Comparison of ENCODE assay signal across 9 cellular contexts in genomic region chr12:116880817-116881324, GRCh38. TPM values are rescaled to one million over a fixed set of nuclear protein-coding genes. Genes with fewer than 3 reads are reported as not detected.
A peak's percentile ranks its signal among the peaks of the same experiment; 100 is the strongest.
DNase-seq lines count a peak whose midpoint lies in the region; ATAC-seq, FAIRE-seq and TF ChIP-seq lines count a peak whose summit lies in the region.
"Had no signal": no experiment of that assay in that cellular context is flagged by ENCODE, and none has a peak within 500 bp of the region (broad histone marks: within the 10 kb centered on the region; RNA-seq: fewer than 3 reads in every experiment).

No MANE protein-coding gene starts in this region.

- H3K27ac Mint-ChIP-seq in astrocyte (ENCODE audit: unreplicated experiment): no peak overlapping the region
- H3K27ac Mint-ChIP-seq in stimulated activated effector memory CD8-positive, alpha-beta T cell treated with anti-CD3 and anti-CD28 coated beads, Interleukin-12 subunit alpha, Interleukin-12 subunit beta, amount 100 ng/mL, for 72 hours: no peak overlapping the region

- TF ChIP-seq CTCF in OCI-LY7 (conservative IDR thresholded peaks at IDR 0.05; ENCODE audit: low read length) (peak; percentile 49; the same call in 1 of the 2 replicates), astrocyte (IDR thresholded peaks at IDR 0.05; ENCODE audit: insufficient read depth, low read depth, low read length) (no peak)

- CTCF ChIA-PET in OCI-LY7 (lab: Charles Lee; ENCODE audit: unreplicated experiment): interaction anchor here (1.0 to 2.3 kb wide), 4 partner anchors 22 to 178 kb away, joined by 3 to 7 read pairs (median 6); no protein-coding TSS in a partner anchor

- H3K36me3 Mint-ChIP-seq in astrocyte (ENCODE audit: low read depth, unreplicated experiment): no peaks in the 10 kb centered on the region
- H3K36me3 Mint-ChIP-seq in stimulated activated effector memory CD8-positive, alpha-beta T cell treated with anti-CD3 and anti-CD28 coated beads, Interleukin-12 subunit alpha, Interleukin-12 subunit beta, amount 100 ng/mL, for 72 hours: no peaks in the 10 kb centered on the region

- H4K20me1 ChIP-seq in OCI-LY7 (ENCODE audit: insufficient read depth, low read length): no peaks in the 10 kb centered on the region
- H4K20me1 ChIP-seq in astrocyte (ENCODE audit: insufficient read depth, low read length): peaks cover 3% of the 10 kb centered on the region

- H3K4me1 Mint-ChIP-seq in astrocyte (ENCODE audit: low read depth, unreplicated experiment): peaks cover 18% of the 10 kb centered on the region
- H3K4me1 Mint-ChIP-seq in stimulated activated effector memory CD8-positive, alpha-beta T cell treated with anti-CD3 and anti-CD28 coated beads, Interleukin-12 subunit alpha, Interleukin-12 subunit beta, amount 100 ng/mL, for 72 hours: peaks cover 31% of the 10 kb centered on the region

- intact Hi-C loops in OCI-LY7 (cut with micrococcal nuclease; ENCODE audit: unreplicated experiment): loop anchor here (1.0 to 10.0 kb wide), 5 partner anchors 62 to 234 kb away; partner anchors contain the start of genes RNFT2 and SPRING1

- peaks cover 3% of the 10 kb centered on the region for H3K9me3 Mint-ChIP-seq in astrocyte (ENCODE audit: unreplicated experiment)
- no peaks in the 10 kb centered on the region for H3K9me3 Mint-ChIP-seq in stimulated activated effector memory CD8-positive, alpha-beta T cell treated with anti-CD3 and anti-CD28 coated beads, Interleukin-12 subunit alpha, Interleukin-12 subunit beta, amount 100 ng/mL, for 72 hours

- BruUV-seq in OCI-LY7 (replicated peaks; lab: Mats Ljungman, UMichigan): no TSS peak

- H3K27me3 Mint-ChIP-seq in astrocyte (ENCODE audit: low read depth, unreplicated experiment): peaks cover 49% of the 10 kb centered on the region

- H2AFZ ChIP-seq in OCI-LY7 (ENCODE audit: low read length) (peak overlapping the region; percentile 12; the same call in 1 of the 2 replicates), astrocyte (ENCODE audit: low read depth, low read length) (no peak overlapping the region)

- H3K4me3 ChIP-seq in OCI-LY7 (ENCODE audit: low read depth, low read length, poor library complexity, severe bottlenecking) (peak overlapping the region; percentile 76), astrocyte (ENCODE audit: insufficient read depth, low read depth, low read length) (peak overlapping the region; percentile 23)

- H3K4me2 ChIP-seq in OCI-LY7 (ENCODE audit: low read length): peak overlapping the region; percentile 96
- peak overlapping the region; percentile 80 for H3K4me2 ChIP-seq in astrocyte (ENCODE audit: low read length)

- H3K27me3 ChIP-seq in astrocyte (ENCODE audit: insufficient read depth, low read length): peaks cover 74% of the 10 kb centered on the region

- H3K79me2 ChIP-seq in OCI-LY7 (ENCODE audit: insufficient read depth, low read depth, low read length) (no peaks in the 10 kb centered on the region; the same call in 1 of the 2 replicates), astrocyte (ENCODE audit: insufficient read depth, low read length) (no peaks in the 10 kb centered on the region)

- H3K9me2 ChIP-seq in OCI-LY7 (ENCODE audit: insufficient read depth, low read length): no peaks in the 10 kb centered on the region

- no peak overlapping the region for H3K9ac ChIP-seq in astrocyte (ENCODE audit: low read length)

- peak; percentile 16 for DNase-seq in activated naive CD4-positive, alpha-beta T cell treated with Interleukin-2 at 50 U/mL for 16 hours
- DNase-seq in activated naive CD4-positive, alpha-beta T cell (lab: John Stamatoyannopoulos, UW): no peak
- peak; percentile 93 for DNase-seq in OCI-LY7 (ENCODE audit: low spot score)
- DNase-seq in astrocyte (ENCODE audit: low read depth): peak; percentile 38
- peak; percentile 92 for DNase-seq in islet precursor cell
- peak in 1 of 2 donors; percentile 61 for DNase-seq in stimulated activated effector memory CD8-positive, alpha-beta T cell treated with anti-CD3 and anti-CD28 coated beads, Interleukin-12 subunit alpha, Interleukin-12 subunit beta, amount 100 ng/mL, for 72 hours (ENCODE audit: low spot score in 2 of 2)
- no peak for DNase-seq in putamen (ENCODE audit: low spot score)

- peak; percentile 66 for ATAC-seq in HG03135 (IDR thresholded peaks at IDR 0.05; ENCODE audit: unreplicated experiment)
- peak; percentile 83 for ATAC-seq in stimulated activated effector memory CD8-positive, alpha-beta T cell treated with anti-CD3 and anti-CD28 coated beads, Interleukin-12 subunit alpha, Interleukin-12 subunit beta, amount 100 ng/mL, for 72 hours

- POLR2A ChIA-PET in OCI-LY7 (lab: Charles Lee): interaction anchor here (0.6 to 2.3 kb wide), 15 partner anchors 11 to 172 kb away, joined by 3 to 12 read pairs (median 4); partner anchors contain the start of gene FBXW8

- H3K4me3 Mint-ChIP-seq in astrocyte (ENCODE audit: unreplicated experiment): peak overlapping the region; percentile 93
- peak overlapping the region; percentile 69 for H3K4me3 Mint-ChIP-seq in stimulated activated effector memory CD8-positive, alpha-beta T cell treated with anti-CD3 and anti-CD28 coated beads, Interleukin-12 subunit alpha, Interleukin-12 subunit beta, amount 100 ng/mL, for 72 hours

- H3K27ac ChIP-seq in OCI-LY7 (ENCODE audit: low read depth, low read length, poor library complexity, severe bottlenecking) (peak overlapping the region; percentile 57), astrocyte (ENCODE audit: low read depth, low read length) (no peak overlapping the region)

- H3K9me3 ChIP-seq in OCI-LY7 (ENCODE audit: low read length): no peaks in the 10 kb centered on the region
- no peaks in the 10 kb centered on the region for H3K9me3 ChIP-seq in astrocyte (ENCODE audit: insufficient read depth, low read depth, low read length)

- FAIRE-seq in astrocyte (lab: Jason Lieb, UNC): no peak

- H3K4me1 ChIP-seq in OCI-LY7 (ENCODE audit: insufficient read depth, low read length, poor library complexity, severe bottlenecking) (peaks cover 46% of the 10 kb centered on the region), astrocyte (ENCODE audit: insufficient read depth, low read length) (peaks cover 13% of the 10 kb centered on the region)

- H3K36me3 ChIP-seq in OCI-LY7 (ENCODE audit: insufficient read depth, low read length) (peaks cover 12% of the 10 kb centered on the region), astrocyte (ENCODE audit: insufficient read depth, low read length) (no peaks in the 10 kb centered on the region)

RNA-seq across cellular contexts. Expression of gene HRK, which starts 0.4 kb away (rescaled TPM):
- total RNA-seq in OCI-LY7 (2014; rRNA removed; shearing (Covaris generic)): 16.5 and 19.8 TPM in 2 replicates
- 17.8 and 23.7 TPM in 2 replicates for total RNA-seq in OCI-LY7 (2022)
- total RNA-seq in astrocyte: 1.3 and 2.1 TPM in 2 replicates
- total RNA-seq: glomerular endothelial cell had no signal

RNA-seq across cellular contexts. Expression of gene FBXW8, which starts 29.9 kb away (rescaled TPM):
- total RNA-seq in OCI-LY7 (2014; rRNA removed; shearing (Covaris generic)): 22.4 and 34.0 TPM in 2 replicates
- total RNA-seq in OCI-LY7 (2022): 29.8 and 32.4 TPM in 2 replicates
- total RNA-seq in astrocyte: 26.4 and 28.7 TPM in 2 replicates

Comparison
In these comparisons a context has a peak if more than half of its experiments do, and no peak if none do; other contexts are left out.
1. DNase-seq: peak in activated naive CD4-positive, alpha-beta T cell treated with Interleukin-2 at 50 U/mL for 16 hours (single experiment), OCI-LY7 (single experiment), astrocyte (single experiment) and islet precursor cell (single experiment); none in activated naive CD4-positive, alpha-beta T cell (0 of 4) and putamen (single experiment).